Comparison of ENCODE assay signal across 1 cellular context in genomic region chr2:25740810-25741381, GRCh38.
TF ChIP-seq lines count a peak whose summit lies in the region.

No MANE protein-coding gene starts in this region.

TF ChIP-seq in IMR-90, 13 proteins besides CTCF, POLR2A, EP300 and RAD21 (continued from another document):
- TF ChIP-seq CEBPB (IDR thresholded peaks at IDR 0.05; ENCODE audit: low read depth, low read length) (no peak), MAFK (IDR thresholded peaks at IDR 0.05; ENCODE audit: low read depth, low read length) (no peak)
